13 cellular contexts compared by ENCODE assay signal in the genomic region with DNA sequence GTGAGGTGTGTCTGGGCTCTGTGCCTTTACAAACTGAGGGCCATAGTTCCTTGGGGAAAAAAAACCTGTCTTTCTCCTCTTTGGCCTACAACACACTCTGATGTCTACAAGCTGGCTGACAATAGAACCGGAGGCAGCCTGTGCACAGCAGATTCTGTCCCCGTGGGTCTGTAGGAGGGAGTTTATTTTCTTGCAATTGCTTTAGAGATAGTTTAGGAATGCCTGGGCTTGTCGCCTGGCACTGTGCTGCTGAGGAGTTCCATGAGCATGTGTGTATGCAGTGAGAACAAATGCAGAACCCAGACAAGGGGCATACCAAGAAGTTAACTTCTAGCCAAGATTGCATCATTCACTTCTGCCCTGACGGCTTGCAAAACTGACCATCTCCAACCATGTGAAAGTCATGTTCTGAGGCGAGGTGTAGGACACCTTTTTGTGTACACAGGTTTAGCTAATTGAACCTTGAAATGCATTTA. TPM values are rescaled to one million over a fixed set of nuclear protein-coding genes. Genes with fewer than 3 reads are reported as not detected.
DNase-seq lines count a peak whose midpoint lies in the region; ATAC-seq, FAIRE-seq and TF ChIP-seq lines count a peak whose summit lies in the region.
"Had no signal": no experiment of that assay in that cellular context is flagged by ENCODE, and none has a peak within 500 bp of the region (broad histone marks: within the 10 kb centered on the region; RNA-seq: fewer than 3 reads in every experiment).

No MANE protein-coding gene starts in this region.

- no peaks in the 10 kb centered on the region for H3K79me1 ChIP-seq in neuronal stem cell (ENCODE audit: low read depth, low read length)

- no peak overlapping the region for H3K14ac ChIP-seq in neuronal stem cell (ENCODE audit: low read length)

- no peak overlapping the region for H2BK15ac ChIP-seq in neuronal stem cell (ENCODE audit: low read length)

- H4K91ac ChIP-seq in neuronal stem cell (ENCODE audit: low read depth, low read length, poor library complexity) = no peak overlapping the region

- H3K36me3 ChIP-seq in neuronal stem cell (replicated peaks in 1 of 2; ENCODE audit: control insufficient read depth in 2 of 2, insufficient read depth in 2 of 2, low read length in 2 of 2) (peaks cover 39 to 91% of the 10 kb centered on the region in 2 donors), kidney (ENCODE audit: control insufficient read depth in 1 of 2, insufficient read depth in 2 of 2, low read length in 2 of 2) (peaks cover 22 to 32% of the 10 kb centered on the region in 2 donors), H7 (replicated peaks; ENCODE audit: control insufficient read depth, insufficient read depth, low read length) (peaks cover 8% of the 10 kb centered on the region)

- H3K4me3 ChIP-seq in fibroblast of the aortic adventitia (ENCODE audit: low read depth, low read length) (no peak overlapping the region), neuronal stem cell (ENCODE audit: low read length in 2 of 2) (no peak overlapping the region), kidney (ENCODE audit: low read length in 2 of 2) (no peak overlapping the region), H7 (ENCODE audit: insufficient read depth, low read depth, low read length) (no peak overlapping the region)

- intact Hi-C loops in kidney (cut with DNase I) = no loop called here

- no peaks in the 10 kb centered on the region for H3K9me3 ChIP-seq in neuronal stem cell (replicated peaks in 1 of 2; ENCODE audit: control insufficient read depth in 2 of 2, insufficient read depth in 1 of 2, low read depth in 1 of 2, low read length in 2 of 2)
- H3K9me3 ChIP-seq in kidney (ENCODE audit: control insufficient read depth in 1 of 2, low read length in 2 of 2) = no peaks in the 10 kb centered on the region

- no peak overlapping the region for H2BK120ac ChIP-seq in neuronal stem cell (ENCODE audit: low read depth, low read length)

- no peak overlapping the region for H3K4ac ChIP-seq in neuronal stem cell (ENCODE audit: low read length)

- FAIRE-seq in kidney (lab: Jason Lieb, UNC) = no peak
- FAIRE-seq: H54 had no signal

- DNase-seq in AG09319 (ENCODE audit: extremely low read depth, low read depth) (peak; percentile 70), fibroblast of the aortic adventitia (ENCODE audit: low read depth) (peak; percentile 97), neuronal stem cell (ENCODE audit: low spot score) (no peak), kidney (no peak), H7 (no peak), cerebellar nuclear complex (lab: John Stamatoyannopoulos, UW) (no peak)
- DNase-seq: activated T-cell treated with anti-CD3 and anti-CD28 coated beads, Interleukin-2, amount 50 U/mL, for 72 hours; NCI-H526; T-helper 9 cell had no signal

- H3K18ac ChIP-seq in neuronal stem cell (ENCODE audit: low read length) = peak overlapping the region; percentile 35

- H2BK5ac ChIP-seq in neuronal stem cell (ENCODE audit: low read length) = no peak overlapping the region

- no peak overlapping the region for H2BK12ac ChIP-seq in neuronal stem cell (ENCODE audit: low read length)

- H4K8ac ChIP-seq in neuronal stem cell (ENCODE audit: low read depth, low read length) = no peak overlapping the region

- H3K27ac ChIP-seq in neuronal stem cell (replicated peaks; ENCODE audit: low read length) = peak overlapping the region; percentile 62
- no peak overlapping the region for H3K27ac ChIP-seq in kidney (ENCODE audit: low read depth in 2 of 2, low read length in 2 of 2)

- no peak overlapping the region for H2AK5ac ChIP-seq in neuronal stem cell (ENCODE audit: low read depth, low read length)

- H3K9ac ChIP-seq in neuronal stem cell (ENCODE audit: low read depth, low read length, poor library complexity) = no peak overlapping the region
- H3K9ac ChIP-seq in kidney (ENCODE audit: low read length in 2 of 2) = no peak overlapping the region

- H3K4me1 ChIP-seq in neuronal stem cell (ENCODE audit: control insufficient read depth in 2 of 2, insufficient read depth in 1 of 2, low read depth in 1 of 2, low read length in 2 of 2) (peaks cover 11 to 18% of the 10 kb centered on the region in 2 donors), kidney (ENCODE audit: control insufficient read depth in 1 of 2, insufficient read depth in 1 of 2, low read depth in 1 of 2, low read length in 2 of 2) (peaks cover 8 to 11% of the 10 kb centered on the region in 2 donors)

- TF ChIP-seq CTCF in AG09319 (IDR thresholded peaks at IDR 0.05; ENCODE audit: low read depth, low read length) (no peak), fibroblast of the aortic adventitia (IDR thresholded peaks at IDR 0.05; ENCODE audit: insufficient read depth, low read length) (no peak), kidney (IDR thresholded peaks at IDR 0.05; ENCODE audit: borderline replicate concordance, extremely low read depth, insufficient read depth) (no peak)

- no CpG with 5 or more reads among the region's 5 CpGs for WGBS in neuronal stem cell (ENCODE audit: extremely low coverage in 2 of 2, insufficient read length in 2 of 2, insufficient replicate concordance in 1 of 2), 2 donors

- no peak overlapping the region for H2AFZ ChIP-seq in neuronal stem cell (ENCODE audit: low read length)

- H3K23ac ChIP-seq in neuronal stem cell (ENCODE audit: low read depth, low read length, poor library complexity) = no peak overlapping the region

- H3K27me3 ChIP-seq in neuronal stem cell (ENCODE audit: control insufficient read depth in 3 of 3, insufficient read depth in 3 of 3, low read depth in 1 of 3, low read length in 3 of 3) = no peaks in the 10 kb centered on the region
- H3K27me3 ChIP-seq in H7 (ENCODE audit: control insufficient read depth, insufficient read depth, low read length) = no peaks in the 10 kb centered on the region

- no peak overlapping the region for H3K4me2 ChIP-seq in neuronal stem cell (ENCODE audit: insufficient read depth, low read length, poor library complexity, severe bottlenecking)

- ATAC-seq in SK-N-SH treated with all-trans-retinoic acid at 6 μM for 48 hours (peak; percentile 51), GM21423 (IDR thresholded peaks at IDR 0.05; ENCODE audit: unreplicated experiment) (no peak)
- ATAC-seq: activated T-cell treated with anti-CD3 and anti-CD28 coated beads, Interleukin-2, amount 50 U/mL, for 72 hours; CD8-positive, alpha-beta T cell had no signal

TF ChIP-seq in SK-N-SH treated with all-trans-retinoic acid at 6 μM for 48 hours, 23 proteins besides CTCF, POLR2A, EP300 and RAD21:
- TF ChIP-seq SNAI2 (CRISPR knock-in tag; IDR thresholded peaks at IDR 0.05) (no peak), OSR1 (CRISPR knock-in tag; IDR thresholded peaks at IDR 0.05) (no peak), ESRRG (CRISPR knock-in tag; IDR thresholded peaks at IDR 0.05) (no peak)

RNA-seq across cellular contexts. Expression of gene CCNI, which starts 54.1 kb away (rescaled TPM):
- total RNA-seq in fibroblast of the aortic adventitia (ENCODE audit: low replicate concordance) (136 and 190 TPM in 2 replicates), kidney (314 TPM)
- polyA plus RNA-seq in neuronal stem cell (2013, experiment 1 of 2) = 434 TPM
- polyA plus RNA-seq in neuronal stem cell (2013, experiment 2 of 2) = 452 TPM
- polyA plus RNA-seq in kidney (ENCODE audit: insufficient read depth, low read depth, low replicate concordance) = 172 TPM
- total RNA-seq in H7 (2014; rRNA removed; shearing (Covaris generic)) = 149 and 177 TPM in 2 replicates

Comparison
In these comparisons a context has a peak if more than half of its experiments do, and no peak if none do; other contexts are left out.
1. DNase-seq: peak in AG09319 (single experiment) and fibroblast of the aortic adventitia (single experiment); none in neuronal stem cell (single experiment), kidney (single experiment), H7 (single experiment) and cerebellar nuclear complex (0 of 2).